ENCODE assay signal across 17 cellular contexts in the genomic region with DNA sequence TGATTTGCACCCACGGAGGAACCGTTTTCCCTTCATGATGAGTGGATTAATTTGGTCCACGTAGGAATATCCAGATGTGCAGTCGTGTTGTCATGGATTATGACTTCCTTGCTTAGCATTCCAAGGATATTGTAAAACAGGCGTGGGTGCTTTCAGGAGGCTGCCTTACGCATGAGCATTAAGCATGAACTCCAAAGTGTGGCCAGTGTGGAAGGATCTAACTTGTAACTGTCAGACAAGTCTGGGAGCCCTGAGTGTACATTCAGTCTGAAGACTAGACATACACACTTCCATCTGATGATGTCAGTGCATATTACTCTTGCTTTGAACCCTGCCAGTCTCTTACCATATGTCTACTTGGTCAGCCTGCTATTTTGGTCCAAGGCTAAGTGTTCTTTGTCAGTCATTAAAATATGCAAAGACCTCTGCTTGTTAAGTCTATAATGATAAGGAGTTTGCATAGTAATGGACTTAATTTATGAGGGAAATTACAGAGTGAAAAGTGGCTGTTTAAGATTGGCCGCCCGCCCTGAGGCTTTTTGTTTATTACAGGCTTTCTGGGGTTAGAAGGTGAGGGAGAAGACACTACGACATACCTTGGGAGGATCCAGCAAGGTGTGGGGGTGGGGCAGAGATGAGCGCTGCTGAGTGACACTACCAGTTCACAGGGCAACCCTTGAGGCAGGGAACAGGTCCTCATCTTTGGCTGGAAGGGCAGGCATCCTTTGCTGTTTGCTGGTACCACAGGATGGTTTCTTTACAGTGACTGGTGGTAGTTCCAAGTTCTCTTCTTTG. TPM values are rescaled to one million over a fixed set of nuclear protein-coding genes. Genes with fewer than 3 reads are reported as not detected.
DNase-seq lines count a peak whose midpoint lies in the region; ATAC-seq and TF ChIP-seq lines count a peak whose summit lies in the region.
"Had no signal": no experiment of that assay in that cellular context is flagged by ENCODE, and none has a peak within 500 bp of the region (broad histone marks: within the 10 kb centered on the region; RNA-seq: fewer than 3 reads in every experiment).

No MANE protein-coding gene starts in this region.

- H3K27ac Mint-ChIP-seq in endodermal cell (no peak overlapping the region), neural progenitor cell (peak overlapping the region; percentile 55), CD14-positive monocyte (no peak overlapping the region)
- H3K27ac Mint-ChIP-seq: activated T-cell treated with anti-CD3 and anti-CD28 coated beads, Interleukin-2, amount 50 U/mL, for 24 hours had no signal

- no peak for TF ChIP-seq EP300 in gastroesophageal sphincter (IDR thresholded peaks at IDR 0.05)

- no peak overlapping the region for H3K4me2 ChIP-seq in neural progenitor cell

- H3K4me1 Mint-ChIP-seq in endodermal cell (peaks cover 43% of the 10 kb centered on the region), neural progenitor cell (peaks cover 16% of the 10 kb centered on the region), CD14-positive monocyte (no peaks in the 10 kb centered on the region)

- H3K4me1 ChIP-seq in endodermal cell (ENCODE audit: control insufficient read depth, insufficient read depth, low read length) (peaks cover 3% of the 10 kb centered on the region), neural progenitor cell (peaks cover 7% of the 10 kb centered on the region), gastroesophageal sphincter (peaks cover 0 to 4% (median 0%) of the 10 kb centered on the region in 3 donors)

- TF ChIP-seq POLR2A in gastroesophageal sphincter (IDR thresholded peaks at IDR 0.05) = no peak

- H3K27ac ChIP-seq in endodermal cell (ENCODE audit: low read depth, low read length) (no peak overlapping the region), neural progenitor cell (no peak overlapping the region), gastroesophageal sphincter (no peak overlapping the region)
- H3K27ac ChIP-seq: lower lobe of right lung had no signal

- H3K4me3 ChIP-seq in AG10803 (ENCODE audit: low read length) = no peak overlapping the region
- no peak overlapping the region for H3K4me3 ChIP-seq in HFF-Myc (replicated peaks; ENCODE audit: low read depth, low read length)
- H3K4me3 ChIP-seq in endodermal cell (ENCODE audit: low read length) = no peak overlapping the region
- no peak overlapping the region for H3K4me3 ChIP-seq in neural progenitor cell
- no peak overlapping the region for H3K4me3 ChIP-seq in gastroesophageal sphincter
- H3K4me3 ChIP-seq: lower lobe of right lung had no signal

- H4K20me1 ChIP-seq in neural progenitor cell (ENCODE audit: low read depth) = no peaks in the 10 kb centered on the region

- H3K27me3 Mint-ChIP-seq in endodermal cell (ENCODE audit: insufficient read depth) (no peaks in the 10 kb centered on the region), neural progenitor cell (ENCODE audit: insufficient read depth, low read depth) (peaks cover 3% of the 10 kb centered on the region), CD14-positive monocyte (ENCODE audit: low read depth in 3 of 3) (no peaks in the 10 kb centered on the region)
- H3K27me3 Mint-ChIP-seq: activated T-cell treated with anti-CD3 and anti-CD28 coated beads, Interleukin-2, amount 50 U/mL, for 24 hours had no signal

- ATAC-seq in HG02840 (IDR thresholded peaks at IDR 0.05; ENCODE audit: low FRiP score, unreplicated experiment) (no peak), gastroesophageal sphincter (no peak)
- ATAC-seq: activated naive CD4-positive, alpha-beta T cell treated with anti-CD3 and anti-CD28 coated beads, Interleukin-2, amount 50 U/mL, for 72 hours; lower lobe of right lung; natural killer cell had no signal

- H3K36me3 Mint-ChIP-seq in endodermal cell (ENCODE audit: low read depth) (peaks cover under 1% of the 10 kb centered on the region), neural progenitor cell (no peaks in the 10 kb centered on the region), CD14-positive monocyte (no peaks in the 10 kb centered on the region)
- H3K36me3 Mint-ChIP-seq: activated naive CD4-positive, alpha-beta T cell treated with anti-CD3 and anti-CD28 coated beads, Interleukin-2, amount 50 U/mL, for 72 hours; natural killer cell had no signal

- intact Hi-C loops in CD14-positive monocyte (cut with micrococcal nuclease) = no loop called here

- H3K9me3 Mint-ChIP-seq in endodermal cell (no peaks in the 10 kb centered on the region), neural progenitor cell (no peaks in the 10 kb centered on the region), CD14-positive monocyte (peaks cover 0 to 2% (median 0%) of the 10 kb centered on the region in 7 donors)
- H3K9me3 Mint-ChIP-seq: activated naive CD4-positive, alpha-beta T cell treated with anti-CD3 and anti-CD28 coated beads, Interleukin-2, amount 50 U/mL, for 72 hours; activated T-cell treated with anti-CD3 and anti-CD28 coated beads, Interleukin-2, amount 50 U/mL, for 24 hours; natural killer cell had no signal

- H3K4me3 Mint-ChIP-seq in endodermal cell (no peak overlapping the region), neural progenitor cell (no peak overlapping the region), CD14-positive monocyte (no peak overlapping the region)
- H3K4me3 Mint-ChIP-seq: activated T-cell treated with anti-CD3 and anti-CD28 coated beads, Interleukin-2, amount 50 U/mL, for 24 hours; natural killer cell had no signal

- peak; percentile 83 for DNase-seq in AG10803 (ENCODE audit: low read depth)
- peak; percentile 22 for DNase-seq in HFF-Myc (ENCODE audit: extremely low read depth, low read depth)
- DNase-seq in endodermal cell = peak; percentile 38
- no peak for DNase-seq in neural progenitor cell (ENCODE audit: low spot score)
- DNase-seq in AML-193 (lab: John Stamatoyannopoulos, UW) = no peak
- DNase-seq in CD14-positive monocyte (ENCODE audit: low spot score) = no peak
- DNase-seq: activated CD4-positive, alpha-beta T cell treated with anti-CD3 and anti-CD28 coated beads, Interleukin-2, amount 50 U/mL, for 48 hours; activated T-cell treated with anti-CD3 and anti-CD28 coated beads, Interleukin-2, amount 50 U/mL, for 24 hours; caudate nucleus; KBM-7; lower lobe of right lung; natural killer cell; NCI-H1092; NCI-H82 had no signal

- TF ChIP-seq CTCF in AG10803 (conservative IDR thresholded peaks at IDR 0.05; ENCODE audit: low read length) (no peak), HFF-Myc (IDR thresholded peaks at IDR 0.05; ENCODE audit: low read depth, low read length, missing control alignments) (no peak), endodermal cell (conservative IDR thresholded peaks at IDR 0.05) (no peak), neural progenitor cell (IDR thresholded peaks at IDR 0.05) (no peak), gastroesophageal sphincter (IDR thresholded peaks at IDR 0.05) (no peak), CD14-positive monocyte (IDR thresholded peaks at IDR 0.05) (no peak)

- H3K79me2 ChIP-seq in neural progenitor cell (ENCODE audit: low read depth) = no peaks in the 10 kb centered on the region

- H3K27me3 ChIP-seq in endodermal cell (ENCODE audit: control insufficient read depth, insufficient read depth, low read length, poor library complexity, severe bottlenecking) (no peaks in the 10 kb centered on the region), neural progenitor cell (no peaks in the 10 kb centered on the region), gastroesophageal sphincter (no peaks in the 10 kb centered on the region)

- 88 to 89% methylated on average over 10 of the region's 10 CpGs for WGBS in endodermal cell (ENCODE audit: insufficient coverage in 1 of 2, insufficient read length in 1 of 2), 2 experiments
- WGBS in gastroesophageal sphincter (ENCODE audit: low coverage in 1 of 2), 2 donors = 52 to 60% methylated on average over 2 to 7 of the region's 10 CpGs

- H3K9me3 ChIP-seq in endodermal cell (ENCODE audit: control insufficient read depth, low read length) (no peaks in the 10 kb centered on the region), neural progenitor cell (ENCODE audit: low read depth) (no peaks in the 10 kb centered on the region), gastroesophageal sphincter (no peaks in the 10 kb centered on the region)
- H3K9me3 ChIP-seq: lower lobe of right lung had no signal

- H3K36me3 ChIP-seq in endodermal cell (ENCODE audit: control insufficient read depth, insufficient read depth, low read length) = no peaks in the 10 kb centered on the region
- no peaks in the 10 kb centered on the region for H3K36me3 ChIP-seq in neural progenitor cell
- H3K36me3 ChIP-seq in gastroesophageal sphincter = no peaks in the 10 kb centered on the region
- H3K36me3 ChIP-seq: lower lobe of right lung had no signal

- no peaks in the 10 kb centered on the region for H3F3A ChIP-seq in neural progenitor cell (ENCODE audit: low read depth)

- H2AFZ ChIP-seq in neural progenitor cell (replicated peaks) = no peak overlapping the region

- no peak overlapping the region for H3K9ac ChIP-seq in endodermal cell (ENCODE audit: extremely low read depth, low read length, poor library complexity, severe bottlenecking)
- no peak overlapping the region for H3K9ac ChIP-seq in neural progenitor cell

RNA-seq across cellular contexts. Expression of a gene that starts 48.3 kb away (rescaled TPM):
- total RNA-seq in endodermal cell (10 to 100 TPM in 1 of 2 donors, 1 to 10 TPM in 1; 9.9 to 16.7 TPM), neural progenitor cell (ENCODE audit: low replicate concordance) (2.8 and 3.7 TPM in 2 replicates), gastroesophageal sphincter (10 to 100 TPM in 2 of 4 donors, 1 to 10 TPM in 2; 4.0 to 24.0 (median 10.2) TPM)
- 4.5 TPM for polyA plus RNA-seq in endodermal cell (2013, experiment 1 of 2)
- polyA plus RNA-seq in endodermal cell (2013, experiment 2 of 2) = 4.3 TPM
- under 1 TPM in 1 of 2 donors, not detected in 1; 0.09 TPM for polyA plus RNA-seq in CD14-positive monocyte

Comparison
In these comparisons a context has a peak if more than half of its experiments do, and no peak if none do; other contexts are left out.
1. DNase-seq: peak in AG10803 (single experiment), HFF-Myc (single experiment) and endodermal cell (single experiment); none in neural progenitor cell (single experiment), AML-193 (0 of 2) and CD14-positive monocyte (single experiment).